Comparison of ENCODE assay signal across 20 cellular contexts in the genomic region with DNA sequence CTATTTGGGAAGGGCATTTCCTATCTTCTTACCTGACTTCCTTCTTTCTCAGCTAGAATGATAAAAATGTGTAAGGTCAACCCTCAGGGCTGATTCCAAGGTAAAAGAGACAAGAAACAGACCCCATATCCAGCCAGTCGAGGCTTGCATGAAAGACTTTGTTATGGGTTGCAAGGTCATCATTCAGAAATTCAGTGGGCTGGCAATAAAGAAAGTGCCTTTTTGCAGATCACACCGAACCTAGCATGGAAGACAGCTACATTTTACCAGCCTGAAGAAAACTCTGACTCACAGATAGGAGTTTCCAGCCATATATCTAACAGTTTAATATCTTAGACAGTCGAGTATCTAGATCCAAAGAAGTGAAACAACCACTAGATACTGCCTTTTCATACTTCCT.
"Had no signal": no experiment of that assay in that cellular context is flagged by ENCODE, and none has a peak within 500 bp of the region (broad histone marks: within the 10 kb centered on the region; RNA-seq: fewer than 3 reads in every experiment).

No MANE protein-coding gene starts in this region.

- H3K36me3 ChIP-seq: gastroesophageal sphincter, heart right ventricle, thoracic aorta, upper lobe of left lung had no signal

- ATAC-seq: body of pancreas; gastroesophageal sphincter; heart right ventricle; left ventricle myocardium superior; naive thymus-derived CD8-positive, alpha-beta T cell; sciatic nerve; stimulated activated effector memory CD8-positive, alpha-beta T cell treated with anti-CD3 and anti-CD28 coated beads, Interleukin-12 subunit alpha, Interleukin-12 subunit beta, amount 100 ng/mL, for 72 hours had no signal

- H3K4me1 Mint-ChIP-seq: activated naive CD8-positive, alpha-beta T cell treated with anti-CD3 and anti-CD28 coated beads for 36 hours; memory B cell; naive thymus-derived CD8-positive, alpha-beta T cell; stimulated activated effector memory CD8-positive, alpha-beta T cell treated with anti-CD3 and anti-CD28 coated beads, Interleukin-12 subunit alpha, Interleukin-12 subunit beta, amount 100 ng/mL, for 72 hours had no signal

- H2AFZ ChIP-seq: parathyroid adenoma had no signal

- H3K27ac Mint-ChIP-seq: activated CD4-positive, alpha-beta memory T cell treated with anti-CD3 and anti-CD28 coated beads for 36 hours; activated naive CD8-positive, alpha-beta T cell treated with anti-CD3 and anti-CD28 coated beads for 36 hours; activated T-helper 1 cell treated with anti-CD3 and anti-CD28 coated beads, Interleukin-12 subunit alpha, Interleukin-12 subunit beta, Interleukin-2, Interleukin-4 antibody, amounts not matched to agents 30 ng/mL and 10 ng/mL and 1 ng/mL, durations not matched to agents 14 hours and 24 hours and 36 hours; memory B cell; naive thymus-derived CD8-positive, alpha-beta T cell; stimulated activated effector memory CD8-positive, alpha-beta T cell treated with anti-CD3 and anti-CD28 coated beads, Interleukin-12 subunit alpha, Interleukin-12 subunit beta, amount 100 ng/mL, for 72 hours; T-helper 2 cell treated with Interferon-gamma antibody and Interleukin-4, amounts not matched to agents 5 μg/mL and 100 μg/mL, for 36 hours had no signal

- H3K9me3 ChIP-seq: body of pancreas, gastroesophageal sphincter, thoracic aorta, upper lobe of left lung had no signal

- H3K27ac ChIP-seq: body of pancreas, dorsolateral prefrontal cortex, gastroesophageal sphincter, heart right ventricle, parathyroid adenoma, thoracic aorta, upper lobe of left lung had no signal

- H3K4me3 ChIP-seq: body of pancreas, dorsolateral prefrontal cortex, gastroesophageal sphincter, heart right ventricle, thoracic aorta, upper lobe of left lung had no signal

- H3K4me3 Mint-ChIP-seq: activated CD4-positive, alpha-beta memory T cell treated with anti-CD3 and anti-CD28 coated beads for 36 hours; activated naive CD8-positive, alpha-beta T cell treated with anti-CD3 and anti-CD28 coated beads for 36 hours; activated T-helper 1 cell treated with anti-CD3 and anti-CD28 coated beads, Interleukin-12 subunit alpha, Interleukin-12 subunit beta, Interleukin-2, Interleukin-4 antibody, amounts not matched to agents 30 ng/mL and 10 ng/mL and 1 ng/mL, durations not matched to agents 14 hours and 24 hours and 36 hours; memory B cell; naive thymus-derived CD8-positive, alpha-beta T cell; stimulated activated effector memory CD8-positive, alpha-beta T cell treated with anti-CD3 and anti-CD28 coated beads, Interleukin-12 subunit alpha, Interleukin-12 subunit beta, amount 100 ng/mL, for 72 hours; T-helper 2 cell treated with Interferon-gamma antibody and Interleukin-4, amounts not matched to agents 5 μg/mL and 100 μg/mL, for 36 hours had no signal

- DNase-seq: activated CD4-positive, alpha-beta memory T cell treated with anti-CD3 and anti-CD28 coated beads for 36 hours; activated naive CD8-positive, alpha-beta T cell treated with anti-CD3 and anti-CD28 coated beads for 36 hours; activated T-cell treated with anti-CD3 and anti-CD28 coated beads for 4 hours; body of pancreas; central memory CD4-positive, alpha-beta T cell; dorsolateral prefrontal cortex; erythroblast; heart right ventricle; left ventricle myocardium superior; naive thymus-derived CD8-positive, alpha-beta T cell; stimulated activated CD4-positive, alpha-beta T cell treated with anti-CD3 and anti-CD28 coated beads, Interleukin-4, amount 100 ng/mL, for 24 hours; upper lobe of left lung had no signal

- H3K9me3 Mint-ChIP-seq: activated naive CD8-positive, alpha-beta T cell treated with anti-CD3 and anti-CD28 coated beads for 36 hours; activated T-helper 1 cell treated with anti-CD3 and anti-CD28 coated beads, Interleukin-12 subunit alpha, Interleukin-12 subunit beta, Interleukin-2, Interleukin-4 antibody, amounts not matched to agents 30 ng/mL and 10 ng/mL and 1 ng/mL, durations not matched to agents 14 hours and 24 hours and 36 hours; T-helper 2 cell treated with Interferon-gamma antibody and Interleukin-4, amounts not matched to agents 5 μg/mL and 100 μg/mL, for 36 hours had no signal

- H3K27me3 ChIP-seq: body of pancreas, dorsolateral prefrontal cortex, gastroesophageal sphincter, heart right ventricle, upper lobe of left lung had no signal

- H3K9ac ChIP-seq: parathyroid adenoma had no signal

- H3K36me3 Mint-ChIP-seq: activated CD4-positive, alpha-beta memory T cell treated with anti-CD3 and anti-CD28 coated beads for 36 hours; activated naive CD8-positive, alpha-beta T cell treated with anti-CD3 and anti-CD28 coated beads for 36 hours; memory B cell; naive thymus-derived CD8-positive, alpha-beta T cell; stimulated activated effector memory CD8-positive, alpha-beta T cell treated with anti-CD3 and anti-CD28 coated beads, Interleukin-12 subunit alpha, Interleukin-12 subunit beta, amount 100 ng/mL, for 72 hours had no signal

- H3K4me1 ChIP-seq: upper lobe of left lung had no signal

- H3K27me3 Mint-ChIP-seq: activated CD4-positive, alpha-beta memory T cell treated with anti-CD3 and anti-CD28 coated beads for 36 hours; activated naive CD8-positive, alpha-beta T cell treated with anti-CD3 and anti-CD28 coated beads for 36 hours; memory B cell; naive thymus-derived CD8-positive, alpha-beta T cell had no signal
